ENCODE assay signal across 9 cellular contexts in genomic region chr9:113957778-113958430, GRCh38.
DNase-seq lines count a peak whose midpoint lies in the region; ATAC-seq and TF ChIP-seq lines count a peak whose summit lies in the region.
"Had no signal": no experiment of that assay in that cellular context is flagged by ENCODE, and none has a peak within 500 bp of the region (broad histone marks: within the 10 kb centered on the region; RNA-seq: fewer than 3 reads in every experiment).

No MANE protein-coding gene starts in this region.

- TF ChIP-seq EP300 in gastroesophageal sphincter (IDR thresholded peaks at IDR 0.05): no peak

- TF ChIP-seq POLR2A in gastroesophageal sphincter (IDR thresholded peaks at IDR 0.05): no peak

- H3K9me2 ChIP-seq in GM23248 (ENCODE audit: insufficient read depth): no peaks in the 10 kb centered on the region

- H3K79me2 ChIP-seq in GM23248 (ENCODE audit: insufficient read depth): peaks cover 17% of the 10 kb centered on the region

- H2AFZ ChIP-seq in GM23248: peak overlapping the region; percentile 54; the same call in 1 of the 2 replicates

- H3K36me3 ChIP-seq in GM23248 (ENCODE audit: low read depth): no peaks in the 10 kb centered on the region
- H3K36me3 ChIP-seq in gastroesophageal sphincter: no peaks in the 10 kb centered on the region

- in situ Hi-C loops in GM23248 (cut with MboI): no loop called here

- DNase-seq in GM23248 (peak; percentile 85), skeletal muscle cell (ENCODE audit: low read depth) (peak; percentile 73), middle frontal gyrus (ENCODE audit: extremely low spot score, low spot score) (no peak)
- DNase-seq: MV-4-11 had no signal

- H3K27me3 ChIP-seq in GM23248 (replicated peaks; ENCODE audit: insufficient read depth): no peaks in the 10 kb centered on the region
- no peaks in the 10 kb centered on the region for H3K27me3 ChIP-seq in gastroesophageal sphincter

- H3F3A ChIP-seq in GM23248 (ENCODE audit: insufficient read depth): peaks cover 50% of the 10 kb centered on the region

- WGBS in GM23248 (ENCODE audit: low coverage in 1 of 2, low lambda C conversion rate in 2 of 2, missing lambda C conversion rate in 2 of 2), 2 experiments: 27 to 35% methylated on average over 5 of the region's 5 CpGs
- WGBS in gastroesophageal sphincter (ENCODE audit: low coverage in 1 of 2), 2 donors: 65 to 92% methylated on average over 2 to 4 of the region's 5 CpGs

- H3K4me2 ChIP-seq in GM23248 (ENCODE audit: unreplicated experiment): peak overlapping the region; percentile 57

- H3K9ac ChIP-seq in GM23248: peak overlapping the region; percentile 51

- TF ChIP-seq CTCF in VCaP (conservative IDR thresholded peaks at IDR 0.05) (no peak), gastroesophageal sphincter (IDR thresholded peaks at IDR 0.05) (no peak)

- no peaks in the 10 kb centered on the region for H3K9me3 ChIP-seq in GM23248 (ENCODE audit: low read depth)
- H3K9me3 ChIP-seq in gastroesophageal sphincter: no peaks in the 10 kb centered on the region

- H3K4me3 ChIP-seq in GM23248 (peak overlapping the region; percentile 38), gastroesophageal sphincter (no peak overlapping the region), skeletal muscle cell (ENCODE audit: low read depth, low read length) (peak overlapping the region; percentile 4)

- ATAC-seq in gastroesophageal sphincter (peak; percentile 19), HG03159 (IDR thresholded peaks at IDR 0.05; ENCODE audit: unreplicated experiment) (no peak), HG03520 (IDR thresholded peaks at IDR 0.05; ENCODE audit: unreplicated experiment) (no peak), HG02623 (IDR thresholded peaks at IDR 0.05; ENCODE audit: unreplicated experiment) (no peak)

- H4K20me1 ChIP-seq in GM23248 (ENCODE audit: insufficient read depth): no peaks in the 10 kb centered on the region

- H3K27ac ChIP-seq in GM23248: peak overlapping the region; percentile 70
- H3K27ac ChIP-seq in VCaP: peak overlapping the region; percentile 28; the same call in 1 of the 2 replicates
- H3K27ac ChIP-seq in gastroesophageal sphincter: no peak overlapping the region

- H3K4me1 ChIP-seq in GM23248 (ENCODE audit: insufficient read depth): peaks cover 57% of the 10 kb centered on the region
- H3K4me1 ChIP-seq in gastroesophageal sphincter: peaks cover 0 to 37% (median 7%) of the 10 kb centered on the region in 3 donors

Comparison
In these comparisons a context has a peak if more than half of its experiments do, and no peak if none do; other contexts are left out.
1. H3K27ac ChIP-seq: peak in GM23248 (single experiment) and VCaP (single experiment); none in gastroesophageal sphincter (0 of 4).
2. H3K4me3 ChIP-seq: peak in GM23248 (single experiment) and skeletal muscle cell (single experiment); none in gastroesophageal sphincter (0 of 2).